Comparison of ENCODE assay signal across 1 cellular context in the genomic region with DNA sequence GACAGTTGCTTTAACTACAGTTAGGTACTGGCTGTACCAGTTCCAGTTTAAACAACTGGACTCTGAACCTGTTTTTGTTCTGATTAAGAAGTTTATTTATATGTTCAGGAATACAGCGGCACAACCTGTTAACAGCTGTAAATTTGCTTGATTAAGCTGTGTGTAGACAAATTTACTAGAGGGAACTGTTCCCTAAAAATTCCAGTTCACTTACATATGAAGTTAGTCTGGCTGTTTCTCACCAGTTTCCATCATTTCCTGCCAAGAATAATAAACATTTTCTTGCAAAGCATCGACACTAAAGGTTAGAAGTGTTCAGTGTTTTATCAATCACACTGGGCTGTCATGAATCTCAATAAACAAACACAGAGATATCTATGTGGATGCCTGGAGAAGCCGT.
TF ChIP-seq lines count a peak whose summit lies in the region.

No MANE protein-coding gene starts in this region.

TF ChIP-seq in neural cell, 6 proteins besides CTCF, POLR2A, EP300 and RAD21 (continued from another document):
- TF ChIP-seq EZH2 (IDR thresholded peaks at IDR 0.05; ENCODE audit: borderline replicate concordance, insufficient read depth, low read length, poor library complexity, severe bottlenecking) (no peak), SMC3 (conservative IDR thresholded peaks at IDR 0.05; ENCODE audit: poor library complexity) (no peak), MXI1 (conservative IDR thresholded peaks at IDR 0.05; ENCODE audit: poor library complexity, severe bottlenecking) (no peak), TAF1 (IDR thresholded peaks at IDR 0.05; ENCODE audit: low read depth) (no peak)
